ENCODE assay signal across 8 cellular contexts in the genomic region with DNA sequence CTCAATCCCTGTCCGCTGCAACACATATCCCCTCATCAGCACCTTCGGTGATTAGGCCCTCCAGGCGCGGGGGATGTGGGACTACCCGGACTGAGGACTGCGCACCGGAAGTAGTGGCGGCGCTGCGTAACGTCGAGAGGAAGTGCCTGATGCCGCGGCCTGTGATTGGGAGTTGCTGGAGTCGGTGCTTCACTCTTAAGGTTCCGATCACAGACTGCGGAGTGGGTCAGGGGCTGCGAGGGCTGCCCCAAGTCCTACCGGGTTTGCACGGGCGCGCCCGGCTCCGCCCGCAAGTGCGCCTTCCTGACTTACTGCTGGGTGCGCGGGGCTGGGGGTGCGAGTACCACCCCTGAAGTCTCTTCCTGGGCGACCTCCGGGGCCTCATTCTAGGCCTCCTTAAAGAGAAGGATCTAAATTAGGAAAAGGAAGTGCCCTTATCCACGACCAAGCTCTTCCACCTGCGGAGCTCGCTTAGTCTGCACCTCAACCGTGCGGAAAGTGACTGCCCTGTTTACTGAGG. TPM values are rescaled to one million over a fixed set of nuclear protein-coding genes. Genes with fewer than 3 reads are reported as not detected.
DNase-seq lines count a peak whose midpoint lies in the region; ATAC-seq and TF ChIP-seq lines count a peak whose summit lies in the region.

A gene (plus strand): TSS at position 192 of the 520 bp plus-strand sequence. CDS start 1,822 bp downstream, outside the sequence.

- POLR2A ChIA-PET in RWPE1 (lab: Yijun Ruan, JAX; ENCODE audit: low non-redundant PET): no interaction called here
- POLR2A ChIA-PET in naive thymus-derived CD8-positive, alpha-beta T cell (lab: Charles Lee): interaction anchor here (0.9 to 1.1 kb wide), 2 partner anchors 9 to 11 kb away, joined by 3 to 4 read pairs; no protein-coding TSS in a partner anchor

- H3K27me3 Mint-ChIP-seq in activated T-helper 17 cell treated with anti-CD3 and anti-CD28 coated beads, Interleukin-2, amount 50 U/mL, for 72 hours: peaks cover 5% of the 10 kb centered on the region
- peaks cover 8 to 24% (median 16%) of the 10 kb centered on the region in 5 donors for H3K27me3 Mint-ChIP-seq in naive thymus-derived CD8-positive, alpha-beta T cell
- peaks cover 1% of the 10 kb centered on the region for H3K27me3 Mint-ChIP-seq in stimulated activated memory B cell treated with anti-CD40 and anti-IgM and Interleukin-4, amounts not matched to agents 10 μg/mL and 1 μg/mL and 100 μg/mL, for 72 hours

- H3K4me3 Mint-ChIP-seq in activated T-helper 17 cell treated with anti-CD3 and anti-CD28 coated beads, Interleukin-2, amount 50 U/mL, for 72 hours: peak within 1 kb of the TSS; percentile 86
- H3K4me3 Mint-ChIP-seq in naive thymus-derived CD8-positive, alpha-beta T cell: peak within 1 kb of the TSS; percentile 88 to 99 (median 94)
- H3K4me3 Mint-ChIP-seq in stimulated activated memory B cell treated with anti-CD40 and anti-IgM and Interleukin-4, amounts not matched to agents 10 μg/mL and 1 μg/mL and 100 μg/mL, for 72 hours: peak within 1 kb of the TSS; percentile 86

- H3K9me3 ChIP-seq in DND-41 (ENCODE audit: insufficient read depth, low read length, severe bottlenecking): no peaks in the 10 kb centered on the region

- H3K4me3 ChIP-seq in DND-41 (ENCODE audit: low read depth in 1 of 2, low read length in 2 of 2) (peak within 1 kb of the TSS; percentile 69 to 89), KMS-11 (IDR thresholded peaks at IDR 0.05; ENCODE audit: insufficient read depth, low read depth, low read length) (peak within 1 kb of the TSS; percentile 34), fibroblast of mammary gland (ENCODE audit: control insufficient read depth, low read depth, low read length) (peak within 1 kb of the TSS; percentile 93)

- DNase-seq in DND-41 (peak; percentile 86), RWPE1 (ENCODE audit: low spot score) (peak; percentile 85), fibroblast of mammary gland (ENCODE audit: low read depth) (peak; percentile 95)
- peak; percentile 80 to 95 (median 90) for DNase-seq in naive thymus-derived CD8-positive, alpha-beta T cell

- H3K27ac Mint-ChIP-seq in activated T-helper 17 cell treated with anti-CD3 and anti-CD28 coated beads, Interleukin-2, amount 50 U/mL, for 72 hours: peak within 1 kb of the TSS; percentile 78
- peak within 1 kb of the TSS; percentile 87 to 98 (median 95) for H3K27ac Mint-ChIP-seq in naive thymus-derived CD8-positive, alpha-beta T cell
- peak within 1 kb of the TSS; percentile 75 for H3K27ac Mint-ChIP-seq in stimulated activated memory B cell treated with anti-CD40 and anti-IgM and Interleukin-4, amounts not matched to agents 10 μg/mL and 1 μg/mL and 100 μg/mL, for 72 hours

- H3K36me3 ChIP-seq in DND-41 (ENCODE audit: insufficient read depth, low read length) (0 out of 2 replicates have a peak, but pooled peaks cover 5% of the 10 kb centered on the region), KMS-11 (ENCODE audit: insufficient read depth) (no peaks in the 10 kb centered on the region)

- H3K79me2 ChIP-seq in DND-41 (ENCODE audit: insufficient read depth, low read length): peaks cover 10% of the 10 kb centered on the region
- no peaks in the 10 kb centered on the region for H3K79me2 ChIP-seq in KMS-11 (ENCODE audit: insufficient read depth, low read depth)

- TF ChIP-seq CTCF in DND-41 (IDR thresholded peaks at IDR 0.05; ENCODE audit: borderline replicate concordance, extremely low read depth, low read length, poor library complexity, severe bottlenecking) (no peak), KMS-11 (conservative IDR thresholded peaks at IDR 0.05; ENCODE audit: low read depth, low read length) (no peak), RWPE1 (conservative IDR thresholded peaks at IDR 0.05; ENCODE audit: low read depth) (no peak), fibroblast of mammary gland (conservative IDR thresholded peaks at IDR 0.05; ENCODE audit: control insufficient read depth, insufficient read depth, low read depth, low read length) (no peak)

- H3K27me3 ChIP-seq in DND-41 (ENCODE audit: insufficient read depth, low read length, poor library complexity) (no peaks in the 10 kb centered on the region), KMS-11 (ENCODE audit: insufficient read depth, low read depth) (peaks cover 4% of the 10 kb centered on the region; the same call in 1 of the 2 replicates)

- H3K9me3 Mint-ChIP-seq in activated T-helper 17 cell treated with anti-CD3 and anti-CD28 coated beads, Interleukin-2, amount 50 U/mL, for 72 hours: no peaks in the 10 kb centered on the region
- peaks cover 0 to 10% (median 0%) of the 10 kb centered on the region in 9 donors for H3K9me3 Mint-ChIP-seq in naive thymus-derived CD8-positive, alpha-beta T cell
- no peaks in the 10 kb centered on the region for H3K9me3 Mint-ChIP-seq in stimulated activated memory B cell treated with anti-CD40 and anti-IgM and Interleukin-4, amounts not matched to agents 10 μg/mL and 1 μg/mL and 100 μg/mL, for 72 hours

- peaks cover 11% of the 10 kb centered on the region for H3K4me1 Mint-ChIP-seq in activated T-helper 17 cell treated with anti-CD3 and anti-CD28 coated beads, Interleukin-2, amount 50 U/mL, for 72 hours
- peaks cover 12 to 36% (median 26%) of the 10 kb centered on the region in 4 donors for H3K4me1 Mint-ChIP-seq in naive thymus-derived CD8-positive, alpha-beta T cell
- H3K4me1 Mint-ChIP-seq in stimulated activated memory B cell treated with anti-CD40 and anti-IgM and Interleukin-4, amounts not matched to agents 10 μg/mL and 1 μg/mL and 100 μg/mL, for 72 hours: peaks cover 15% of the 10 kb centered on the region

- H3K4me1 ChIP-seq in DND-41 (ENCODE audit: insufficient read depth, low read length) (peaks cover 18% of the 10 kb centered on the region), KMS-11 (ENCODE audit: low read depth, poor library complexity, severe bottlenecking) (peaks cover 8% of the 10 kb centered on the region)

- H3K4me2 ChIP-seq in DND-41 (ENCODE audit: insufficient read depth, low read length) (peak within 1 kb of the TSS; percentile 85), KMS-11 (peak within 1 kb of the TSS; percentile 86)

- CTCF ChIA-PET in RWPE1 (lab: Yijun Ruan, JAX): interaction anchor here (0.6 kb wide), 1 partner anchor 32 kb away, joined by 6 read pairs; no protein-coding TSS in a partner anchor

- peak within 1 kb of the TSS; percentile 94 for H2AFZ ChIP-seq in DND-41 (ENCODE audit: low read depth, low read length)
- H2AFZ ChIP-seq in KMS-11 (ENCODE audit: low read depth): peak within 1 kb of the TSS; percentile 91

- no peaks in the 10 kb centered on the region for H4K20me1 ChIP-seq in DND-41 (ENCODE audit: insufficient read depth, low read length)
- H4K20me1 ChIP-seq in KMS-11 (ENCODE audit: insufficient read depth): no peaks in the 10 kb centered on the region

- H3K27ac ChIP-seq in DND-41 (ENCODE audit: low read length): peak within 1 kb of the TSS; percentile 65
- H3K27ac ChIP-seq in KMS-11: peak within 1 kb of the TSS; percentile 35; the same call in 1 of the 2 replicates
- peak within 1 kb of the TSS; percentile 59 for H3K27ac ChIP-seq in RWPE1

- peaks cover 42% of the 10 kb centered on the region for H3K36me3 Mint-ChIP-seq in activated T-helper 17 cell treated with anti-CD3 and anti-CD28 coated beads, Interleukin-2, amount 50 U/mL, for 72 hours (ENCODE audit: low read depth)
- H3K36me3 Mint-ChIP-seq in naive thymus-derived CD8-positive, alpha-beta T cell: peaks cover 0 to 30% (median 12%) of the 10 kb centered on the region in 3 donors
- peaks cover 19% of the 10 kb centered on the region for H3K36me3 Mint-ChIP-seq in stimulated activated memory B cell treated with anti-CD40 and anti-IgM and Interleukin-4, amounts not matched to agents 10 μg/mL and 1 μg/mL and 100 μg/mL, for 72 hours

- H3K9ac ChIP-seq in DND-41 (ENCODE audit: low read depth, low read length): peak within 1 kb of the TSS; percentile 67
- peak within 1 kb of the TSS; percentile 59; the same call in 1 of the 2 replicates for H3K9ac ChIP-seq in KMS-11

- ATAC-seq in DND-41 (ENCODE audit: insufficient read depth, low read depth): peak; percentile 97
- ATAC-seq in GM21825 (IDR thresholded peaks at IDR 0.05; ENCODE audit: unreplicated experiment): peak; percentile 98
- peak; percentile 100 for ATAC-seq in activated T-helper 17 cell treated with anti-CD3 and anti-CD28 coated beads, Interleukin-2, amount 50 U/mL, for 72 hours (replicated peaks)
- peak; percentile 98 for ATAC-seq in naive thymus-derived CD8-positive, alpha-beta T cell
- peak; percentile 99 for ATAC-seq in stimulated activated memory B cell treated with anti-CD40 and anti-IgM and Interleukin-4, amounts not matched to agents 10 μg/mL and 1 μg/mL and 100 μg/mL, for 72 hours

RNA-seq across cellular contexts. Expression of the gene that starts here (rescaled TPM):
- 10 to 100 TPM; 26.5 to 42.4 TPM for total RNA-seq in activated T-helper 17 cell treated with anti-CD3 and anti-CD28 coated beads, Interleukin-2, amount 50 U/mL, for 72 hours
- total RNA-seq in naive thymus-derived CD8-positive, alpha-beta T cell: 10 to 100 TPM; 44.9 to 55.0 TPM
- polyA plus RNA-seq in naive thymus-derived CD8-positive, alpha-beta T cell: 10 to 100 TPM; 37.6 to 45.2 (median 40.4) TPM

Comparison
In these comparisons a context has a peak if more than half of its experiments do, and no peak if none do; other contexts are left out.
1. Peak in every context shown above with its lines: DNase-seq, ATAC-seq, H3K4me3 ChIP-seq and H3K27ac ChIP-seq.
2. H3K4me3 ChIP-seq: peak in every context shown above with its lines; median percentile 93 in fibroblast of mammary gland; 79 in DND-41; 34 in KMS-11.